ENCODE assay signal across 10 cellular contexts in genomic region chr2:238262496-238263122, GRCh38. TPM values are rescaled to one million over a fixed set of nuclear protein-coding genes. Genes with fewer than 3 reads are reported as not detected.
A peak's percentile ranks its signal among the peaks of the same experiment; 100 is the strongest.
DNase-seq lines count a peak whose midpoint lies in the region; ATAC-seq and TF ChIP-seq lines count a peak whose summit lies in the region.
"Had no signal": no experiment of that assay in that cellular context is flagged by ENCODE, and none has a peak within 500 bp of the region (broad histone marks: within the 10 kb centered on the region; RNA-seq: fewer than 3 reads in every experiment).

No MANE protein-coding gene starts in this region.

- TF ChIP-seq CTCF in KMS-11 (conservative IDR thresholded peaks at IDR 0.05; ENCODE audit: low read depth, low read length), result no peak
- no peak for TF ChIP-seq CTCF in esophagus muscularis mucosa (IDR thresholded peaks at IDR 0.05)
- no peak for TF ChIP-seq CTCF in mucosa of descending colon (IDR thresholded peaks at IDR 0.05)
- TF ChIP-seq CTCF in suprapubic skin (IDR thresholded peaks at IDR 0.05), result no peak

- no peaks in the 10 kb centered on the region for H3K79me2 ChIP-seq in KMS-11 (ENCODE audit: insufficient read depth, low read depth)

- WGBS in esophagus muscularis mucosa, result 90% methylated on average over 12 of the region's 12 CpGs
- whole genome bisulfite sequencing in suprapubic skin, result 85% methylated on average over 12 of the region's 12 CpGs

- H3K4me1 ChIP-seq in KMS-11 (ENCODE audit: low read depth, poor library complexity, severe bottlenecking) (peaks cover 97% of the 10 kb centered on the region), esophagus muscularis mucosa (peaks cover 23 to 33% (median 25%) of the 10 kb centered on the region in 4 donors), mucosa of descending colon (ENCODE audit: low read depth) (peaks cover 14% of the 10 kb centered on the region), suprapubic skin (peaks cover 25% of the 10 kb centered on the region)

- H3K27me3 ChIP-seq in KMS-11 (ENCODE audit: insufficient read depth, low read depth) (no peaks in the 10 kb centered on the region), esophagus muscularis mucosa (no peaks in the 10 kb centered on the region), suprapubic skin (no peaks in the 10 kb centered on the region)
- H3K27me3 ChIP-seq: left lung had no signal

- no peak for DNase-seq in esophagus muscularis mucosa (ENCODE audit: extremely low spot score)
- peak in 2 of 3 donors; percentile 29 to 34 for DNase-seq in mucosa of descending colon
- peak in 1 of 2 donors; percentile 62 for DNase-seq in suprapubic skin (ENCODE audit: low spot score in 2 of 2)
- DNase-seq in cerebellar cortex (ENCODE audit: low spot score), result no peak
- no peak for DNase-seq in GDM1 (lab: John Stamatoyannopoulos, UW)
- DNase-seq in NCI-H1930 (lab: John Stamatoyannopoulos, UW), result no peak
- DNase-seq in DMS79 (lab: John Stamatoyannopoulos, UW), result no peak
- DNase-seq: NCI-H187 had no signal

- H3K27ac ChIP-seq in KMS-11, result peak overlapping the region; percentile 68
- peak overlapping the region; percentile 51 to 63 (median 58) for H3K27ac ChIP-seq in esophagus muscularis mucosa (replicated peaks in 1 of 4)
- peak overlapping the region; percentile 42 for H3K27ac ChIP-seq in suprapubic skin

- H3K9me3 ChIP-seq in esophagus muscularis mucosa (no peaks in the 10 kb centered on the region), mucosa of descending colon (no peaks in the 10 kb centered on the region), suprapubic skin (no peaks in the 10 kb centered on the region)
- H3K9me3 ChIP-seq: left lung had no signal

- H3K4me2 ChIP-seq in KMS-11, result peak overlapping the region; percentile 57

- H2AFZ ChIP-seq in KMS-11 (ENCODE audit: low read depth), result no peak overlapping the region

- intact Hi-C loops in esophagus muscularis mucosa (cut with DNase I) (loop anchor here (2.0 to 10.0 kb wide), 3 partner anchors 58 to 406 kb away; partner anchors contain the start of genes ERFE and ILKAP), mucosa of descending colon (cut with DNase I, micrococcal nuclease) (no loop called here)

- no peak for TF ChIP-seq EP300 in esophagus muscularis mucosa (IDR thresholded peaks at IDR 0.05)
- no peak for TF ChIP-seq EP300 in suprapubic skin (IDR thresholded peaks at IDR 0.05)

- no peaks in the 10 kb centered on the region for H4K20me1 ChIP-seq in KMS-11 (ENCODE audit: insufficient read depth)

- ATAC-seq in mucosa of descending colon, result no peak

- H3K36me3 ChIP-seq in KMS-11 (ENCODE audit: insufficient read depth) (no peaks in the 10 kb centered on the region), esophagus muscularis mucosa (peaks cover 25 to 91% (median 82%) of the 10 kb centered on the region in 4 donors), mucosa of descending colon (ENCODE audit: low read depth) (no peaks in the 10 kb centered on the region), suprapubic skin (peaks cover 71% of the 10 kb centered on the region)

- peak overlapping the region; percentile 19; the same call in 1 of the 2 replicates for H3K9ac ChIP-seq in KMS-11

- H3K4me3 ChIP-seq in KMS-11 (IDR thresholded peaks at IDR 0.05; ENCODE audit: insufficient read depth, low read depth, low read length) (no peak overlapping the region), esophagus muscularis mucosa (no peak overlapping the region), mucosa of descending colon (no peak overlapping the region), suprapubic skin (no peak overlapping the region)
- H3K4me3 ChIP-seq: left lung had no signal

- TF ChIP-seq POLR2A in esophagus muscularis mucosa (IDR thresholded peaks at IDR 0.05; ENCODE audit: low read depth) (no peak), suprapubic skin (IDR thresholded peaks at IDR 0.05) (no peak)

RNA-seq across cellular contexts. Expression of gene HES6, which starts 22.8 kb away (rescaled TPM):
- total RNA-seq in esophagus muscularis mucosa (10 to 100 TPM; 10.2 to 17.0 (median 11.2) TPM), mucosa of descending colon (10 to 100 TPM; 21.9 to 63.5 (median 25.7) TPM), suprapubic skin (1 to 10 TPM; 4.0 to 10.0 (median 7.0) TPM)

RNA-seq across cellular contexts. Expression of gene PER2, which starts 25.8 kb away (rescaled TPM):
- total RNA-seq in esophagus muscularis mucosa, result 10 to 100 TPM in 3 of 4 donors, 1 to 10 TPM in 1; 9.1 to 13.1 (median 11.1) TPM
- total RNA-seq in mucosa of descending colon, result 10 to 100 TPM; 22.6 to 26.8 (median 22.6) TPM
- total RNA-seq in suprapubic skin, result 100 to 1,000 TPM in 1 of 4 donors, 10 to 100 TPM in 3; 24.3 to 105 (median 85.9) TPM

RNA-seq across cellular contexts. Expression of gene TRAF3IP1, which starts 57.7 kb away (rescaled TPM):
- 10 to 100 TPM; 19.9 to 38.6 (median 23.6) TPM for total RNA-seq in esophagus muscularis mucosa
- 10 to 100 TPM; 13.3 to 37.5 (median 16.3) TPM for total RNA-seq in mucosa of descending colon
- total RNA-seq in suprapubic skin, result 10 to 100 TPM; 10.2 to 15.4 (median 10.6) TPM

RNA-seq across cellular contexts. Expression of gene ILKAP, which starts 59.1 kb away (rescaled TPM):
- total RNA-seq in esophagus muscularis mucosa (10 to 100 TPM; 27.3 to 36.0 (median 34.3) TPM), mucosa of descending colon (10 to 100 TPM; 33.2 to 55.7 (median 39.9) TPM), suprapubic skin (10 to 100 TPM; 36.3 to 82.6 (median 49.6) TPM)

Comparison
In these comparisons a context has a peak if more than half of its experiments do, and no peak if none do; other contexts are left out.
1. DNase-seq: peak in mucosa of descending colon (2 of 3); none in esophagus muscularis mucosa (single experiment), cerebellar cortex (single experiment), GDM1 (single experiment), NCI-H1930 (0 of 2) and DMS79 (single experiment).
2. Peak in every context shown above with its lines, with median percentiles within 50 percentile points of each other: H3K27ac ChIP-seq.